13 cellular contexts compared by ENCODE assay signal in the genomic region with DNA sequence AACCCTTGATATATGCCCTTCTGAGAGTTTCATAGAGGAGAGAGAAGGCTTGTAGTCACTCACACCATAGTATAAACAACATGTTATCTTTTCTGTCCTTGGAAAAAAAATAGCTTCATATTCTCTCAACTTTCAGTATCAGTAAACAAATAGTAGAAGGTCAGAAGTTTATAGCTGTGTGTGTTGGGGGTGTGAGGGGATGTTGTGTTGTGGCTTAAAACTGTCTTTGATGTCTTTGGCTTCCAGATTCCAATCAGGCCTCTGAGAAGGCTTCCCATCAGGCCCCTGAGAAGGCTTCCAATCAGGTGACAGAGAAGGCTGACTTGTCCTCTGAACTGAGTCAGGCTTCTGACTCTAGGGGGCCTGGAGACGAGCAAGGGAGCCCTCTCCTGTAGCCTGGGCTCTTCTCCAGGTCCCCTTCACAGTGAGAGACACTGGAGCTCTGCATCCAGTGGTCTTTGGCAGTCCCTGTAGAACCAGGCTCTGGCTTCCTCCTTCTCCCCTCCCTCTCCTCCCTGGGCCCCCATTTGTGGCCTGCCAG. TPM values are rescaled to one million over a fixed set of nuclear protein-coding genes. Genes with fewer than 3 reads are reported as not detected.
DNase-seq lines count a peak whose midpoint lies in the region; ATAC-seq, FAIRE-seq and TF ChIP-seq lines count a peak whose summit lies in the region.
"Had no signal": no experiment of that assay in that cellular context is flagged by ENCODE, and none has a peak within 500 bp of the region (broad histone marks: within the 10 kb centered on the region; RNA-seq: fewer than 3 reads in every experiment).

No MANE protein-coding gene starts in this region.

- no peak for FAIRE-seq in H54 (lab: Jason Lieb, UNC)

- H3K36me3 ChIP-seq in esophagus squamous epithelium (no peaks in the 10 kb centered on the region), upper lobe of left lung (no peaks in the 10 kb centered on the region)
- H3K36me3 ChIP-seq: brain microvascular endothelial cell, left lung had no signal

- no peak for TF ChIP-seq EP300 in upper lobe of left lung (IDR thresholded peaks at IDR 0.05)

- peaks cover 5% of the 10 kb centered on the region for H3K9me3 Mint-ChIP-seq in activated naive CD4-positive, alpha-beta T cell treated with anti-CD3 and anti-CD28 coated beads, Interleukin-2, amount 50 U/mL, for 24 hours

- intact Hi-C loops in esophagus squamous epithelium (cut with DNase I) = no loop called here

- peak overlapping the region; percentile 85 for H3K4me3 Mint-ChIP-seq in activated naive CD4-positive, alpha-beta T cell treated with anti-CD3 and anti-CD28 coated beads, Interleukin-2, amount 50 U/mL, for 24 hours
- H3K4me3 Mint-ChIP-seq in T-helper 17 cell = peak overlapping the region; percentile 4

- H3K27ac ChIP-seq in esophagus squamous epithelium (peak overlapping the region in 3 of 4 donors; percentile 61 to 71 (median 63)), upper lobe of left lung (peak overlapping the region; percentile 35 to 76 (median 67))
- H3K27ac ChIP-seq: brain microvascular endothelial cell had no signal

- TF ChIP-seq POLR2A in esophagus squamous epithelium (IDR thresholded peaks at IDR 0.05) (no peak), upper lobe of left lung (IDR thresholded peaks at IDR 0.05) (no peak), H54 (IDR thresholded peaks at IDR 0.05; ENCODE audit: low read depth, low read length) (no peak)

- H3K4me1 ChIP-seq in esophagus squamous epithelium (peaks cover 0 to 39% (median 4%) of the 10 kb centered on the region in 3 donors), upper lobe of left lung (no peaks in the 10 kb centered on the region)
- H3K4me1 ChIP-seq: left lung had no signal

- ATAC-seq in T-helper 17 cell (no peak), upper lobe of left lung (ENCODE audit: low FRiP score in 2 of 2) (no peak)

- peaks cover 3% of the 10 kb centered on the region for H3K9me3 ChIP-seq in T-helper 17 cell (ENCODE audit: control insufficient read depth, low read length, poor library complexity, severe bottlenecking)
- no peaks in the 10 kb centered on the region for H3K9me3 ChIP-seq in esophagus squamous epithelium
- H3K9me3 ChIP-seq in upper lobe of left lung = no peaks in the 10 kb centered on the region

- WGBS in esophagus squamous epithelium, 2 donors = no CpG with 5 or more reads among the region's 1 CpG
- WGBS in upper lobe of left lung, 2 donors = 90% methylated on average over 1 of the region's 1 CpG; no CpG with 5 or more reads in 1 of the 2 donors

- H3K4me1 Mint-ChIP-seq in activated naive CD4-positive, alpha-beta T cell treated with anti-CD3 and anti-CD28 coated beads, Interleukin-2, amount 50 U/mL, for 24 hours = peaks cover 20% of the 10 kb centered on the region
- peaks cover 6% of the 10 kb centered on the region for H3K4me1 Mint-ChIP-seq in T-helper 17 cell

- peaks cover 1% of the 10 kb centered on the region for H3K27me3 Mint-ChIP-seq in activated naive CD4-positive, alpha-beta T cell treated with anti-CD3 and anti-CD28 coated beads, Interleukin-2, amount 50 U/mL, for 24 hours
- peaks cover 12% of the 10 kb centered on the region for H3K27me3 Mint-ChIP-seq in T-helper 17 cell

- TF ChIP-seq CTCF in esophagus squamous epithelium (IDR thresholded peaks at IDR 0.05) (no peak), upper lobe of left lung (IDR thresholded peaks at IDR 0.05) (no peak)

- H3K27ac Mint-ChIP-seq in activated naive CD4-positive, alpha-beta T cell treated with anti-CD3 and anti-CD28 coated beads, Interleukin-2, amount 50 U/mL, for 24 hours = peak overlapping the region; percentile 72
- H3K27ac Mint-ChIP-seq in T-helper 17 cell = peak overlapping the region; percentile 80

- H3K27me3 ChIP-seq in esophagus squamous epithelium (peaks cover 0 to 18% (median 0%) of the 10 kb centered on the region in 4 donors), upper lobe of left lung (no peaks in the 10 kb centered on the region)
- H3K27me3 ChIP-seq: brain microvascular endothelial cell had no signal

- no peak overlapping the region for H3K4me3 ChIP-seq in esophagus squamous epithelium
- no peak overlapping the region for H3K4me3 ChIP-seq in upper lobe of left lung
- H3K4me3 ChIP-seq: left lung had no signal

- H3K36me3 Mint-ChIP-seq in activated naive CD4-positive, alpha-beta T cell treated with anti-CD3 and anti-CD28 coated beads, Interleukin-2, amount 50 U/mL, for 24 hours = peaks cover 13% of the 10 kb centered on the region
- peaks cover 2% of the 10 kb centered on the region for H3K36me3 Mint-ChIP-seq in T-helper 17 cell (ENCODE audit: low read depth)

- DNase-seq in activated naive CD4-positive, alpha-beta T cell (lab: John Stamatoyannopoulos, UW) = no peak
- no peak for DNase-seq in T-helper 17 cell
- DNase-seq in esophagus squamous epithelium (lab: John Stamatoyannopoulos, UW) = no peak
- DNase-seq in upper lobe of left lung = no peak
- DNase-seq in H54 (ENCODE audit: insufficient read length, low spot score) = no peak
- DNase-seq in NCI-H2107 treated with DMSO at 0.1 percent for 48 hours (lab: John Stamatoyannopoulos, UW; ENCODE audit: unreplicated experiment) = no peak
- DNase-seq in stimulated activated CD4-positive, alpha-beta T cell treated with anti-CD3 and anti-CD28 coated beads, Interleukin-12 subunit alpha, Interleukin-12 subunit beta, amount 100 ng/mL, for 4 hours = no peak
- DNase-seq: brain microvascular endothelial cell, NCI-H187 treated with DMSO at 0.1 percent for 48 hours had no signal

RNA-seq across cellular contexts. Expression of a gene that starts 9.3 kb away (rescaled TPM):
- total RNA-seq in T-helper 17 cell (10 to 100 TPM; 54.3 to 69.4 TPM), esophagus squamous epithelium (10 to 100 TPM; 15.9 to 21.2 (median 19.0) TPM), upper lobe of left lung (10 to 100 TPM in 4 of 6 donors, 1 to 10 TPM in 2; 5.8 to 28.4 (median 12.8) TPM)

RNA-seq across cellular contexts. Expression of a gene that starts 37.0 kb away (rescaled TPM):
- total RNA-seq in T-helper 17 cell (not detected), esophagus squamous epithelium (under 1 TPM in 1 of 4 donors, not detected in 3; 0.19 TPM), upper lobe of left lung (1 to 10 TPM in 3 of 6 donors, under 1 TPM in 2, not detected in 1; 0.43 to 2.3 (median 1.1) TPM)
- total RNA-seq: Daoy; T-helper 1 cell treated with Interleukin-12 subunit alpha and Interleukin-12 subunit beta and Interleukin-4 antibody, amounts not matched to agents 30 ng/mL and 1 ng/mL, for 36 hours had no signal

RNA-seq across cellular contexts. Expression of a gene that starts 38.0 kb away (rescaled TPM):
- 10 to 100 TPM; 37.2 to 62.6 TPM for total RNA-seq in T-helper 17 cell
- total RNA-seq in esophagus squamous epithelium = 10 to 100 TPM; 16.6 to 45.4 (median 28.2) TPM
- total RNA-seq in upper lobe of left lung = 10 to 100 TPM in 2 of 6 donors, 1 to 10 TPM in 4; 5.6 to 12.6 (median 8.4) TPM

RNA-seq across cellular contexts. Expression of a gene that starts 47.6 kb away (rescaled TPM):
- total RNA-seq in T-helper 17 cell (10 to 100 TPM in 1 of 2 donors, 1 to 10 TPM in 1; 4.9 to 12.3 TPM), esophagus squamous epithelium (1 to 10 TPM; 2.3 to 8.4 (median 3.9) TPM), upper lobe of left lung (10 to 100 TPM in 5 of 6 donors, 1 to 10 TPM in 1; 9.3 to 30.3 (median 16.5) TPM)
